Comparison of ENCODE assay signal across 8 cellular contexts in the genomic region with DNA sequence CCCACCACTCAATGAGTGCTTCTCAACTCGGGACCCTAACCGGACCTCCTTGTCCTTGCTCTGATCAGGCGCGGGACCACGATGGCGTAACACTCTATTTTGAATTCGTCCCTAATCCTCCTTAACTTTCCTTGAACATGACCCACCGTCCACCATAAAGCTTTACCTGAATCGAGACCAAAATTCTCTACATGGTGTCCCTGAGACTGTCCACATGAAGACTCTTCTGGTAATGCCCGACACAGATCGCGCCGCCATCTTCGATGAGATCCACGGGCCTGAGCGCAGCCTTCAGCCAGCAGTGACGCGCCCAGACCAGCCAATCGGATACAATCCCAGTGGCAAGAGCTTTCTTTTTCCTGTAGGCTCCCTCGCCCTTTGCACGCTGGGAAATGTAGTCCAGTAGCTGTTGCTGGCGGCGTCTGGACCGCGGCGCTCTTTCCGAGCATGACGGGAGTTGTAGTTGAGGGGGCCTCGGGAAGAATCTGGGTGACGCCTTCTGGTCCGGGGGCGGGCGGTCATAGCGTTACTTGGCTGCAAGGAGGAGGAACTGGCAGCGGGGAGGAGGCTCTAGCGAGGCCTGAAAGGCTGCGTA.
DNase-seq lines count a peak whose midpoint lies in the region; ATAC-seq, FAIRE-seq and TF ChIP-seq lines count a peak whose summit lies in the region.

A gene (minus strand): TSS at position 284 of the 595 bp plus-strand sequence. CDS start 26 bp downstream, at position 258.
A gene (plus strand): TSS at position 517 of the 595 bp plus-strand sequence. CDS start 306 bp downstream, outside the sequence.

- H3K27me3 ChIP-seq in Loucy (ENCODE audit: insufficient read depth, low read length, poor library complexity, severe bottlenecking) = no peaks in the 10 kb centered on the region

- TF ChIP-seq CTCF in Loucy (conservative IDR thresholded peaks at IDR 0.05; ENCODE audit: low read length) (no peak), nephron progenitor cell (IDR thresholded peaks at IDR 0.05) (no peak)

- TF ChIP-seq POLR2A in H54 (IDR thresholded peaks at IDR 0.05; ENCODE audit: low read depth, low read length) (peak; percentile 81), Raji (IDR thresholded peaks at IDR 0.05; ENCODE audit: insufficient read depth, low read depth, low read length) (peak; percentile 89)

- peak within 1 kb of the TSS; percentile 100 for H3K27ac Mint-ChIP-seq in nephron progenitor cell
- peak within 1 kb of the TSS; percentile 98 to 99 for H3K27ac Mint-ChIP-seq in stimulated activated naive CD8-positive, alpha-beta T cell treated with anti-CD3 and anti-CD28 coated beads, Interleukin-15, amount 100 ng/mL, for 72 hours

- DNase-seq in EL (peak; percentile 99), H54 (ENCODE audit: insufficient read length, low spot score) (peak; percentile 96), fibroblast of the conjunctiva (ENCODE audit: low read depth) (peak; percentile 97), nephron progenitor cell (peak; percentile 92)
- peak; percentile 99 for DNase-seq in activated effector memory CD4-positive, alpha-beta T cell treated with anti-CD3 and anti-CD28 coated beads, Interleukin-2, amount 50 U/mL, for 16 hours
- peak; percentile 92 to 97 for DNase-seq in stimulated activated naive CD8-positive, alpha-beta T cell treated with anti-CD3 and anti-CD28 coated beads, Interleukin-15, amount 100 ng/mL, for 72 hours

- H3K4me3 Mint-ChIP-seq in nephron progenitor cell = peak within 1 kb of the TSS; percentile 99
- H3K4me3 Mint-ChIP-seq in stimulated activated naive CD8-positive, alpha-beta T cell treated with anti-CD3 and anti-CD28 coated beads, Interleukin-15, amount 100 ng/mL, for 72 hours = peak within 1 kb of the TSS; percentile 89

- H3K36me3 Mint-ChIP-seq in nephron progenitor cell (ENCODE audit: low read depth) = peaks cover 87% of the 10 kb centered on the region

- H3K4me1 Mint-ChIP-seq in nephron progenitor cell = peaks cover 35% of the 10 kb centered on the region
- peaks cover 61% of the 10 kb centered on the region for H3K4me1 Mint-ChIP-seq in stimulated activated naive CD8-positive, alpha-beta T cell treated with anti-CD3 and anti-CD28 coated beads, Interleukin-15, amount 100 ng/mL, for 72 hours

- no peaks in the 10 kb centered on the region for H3F3A ChIP-seq in Loucy (ENCODE audit: low read depth)

- peak; percentile 97 for ATAC-seq in stimulated activated naive CD8-positive, alpha-beta T cell treated with anti-CD3 and anti-CD28 coated beads, Interleukin-15, amount 100 ng/mL, for 72 hours

- H3K9me3 Mint-ChIP-seq in nephron progenitor cell = peaks cover 80% of the 10 kb centered on the region
- H3K9me3 Mint-ChIP-seq in stimulated activated naive CD8-positive, alpha-beta T cell treated with anti-CD3 and anti-CD28 coated beads, Interleukin-15, amount 100 ng/mL, for 72 hours = peaks cover 22 to 33% of the 10 kb centered on the region in 2 donors

- H3K9me2 ChIP-seq in Loucy (replicated peaks; ENCODE audit: low read depth, low read length) = no peaks in the 10 kb centered on the region

- peak within 1 kb of the TSS; percentile 83 for H3K4me3 ChIP-seq in Loucy (ENCODE audit: low read length, poor library complexity, severe bottlenecking)

- H3K9me3 ChIP-seq in Loucy (ENCODE audit: insufficient read depth, low read depth, low read length) = no peaks in the 10 kb centered on the region

- H3K36me3 ChIP-seq in Loucy (ENCODE audit: insufficient read depth, low read length) = peaks cover under 1% of the 10 kb centered on the region; the same call in 1 of the 2 replicates

- H3K27me3 Mint-ChIP-seq in nephron progenitor cell (ENCODE audit: low read depth, poor library complexity) = no peaks in the 10 kb centered on the region
- H3K27me3 Mint-ChIP-seq in stimulated activated naive CD8-positive, alpha-beta T cell treated with anti-CD3 and anti-CD28 coated beads, Interleukin-15, amount 100 ng/mL, for 72 hours = no peaks in the 10 kb centered on the region

- H3K79me2 ChIP-seq in Loucy (ENCODE audit: insufficient read depth, low read length) = peaks cover 88% of the 10 kb centered on the region

- H4K20me1 ChIP-seq in Loucy (ENCODE audit: insufficient read depth, low read length, poor library complexity, severe bottlenecking) = peaks cover 21% of the 10 kb centered on the region

- peak within 1 kb of the TSS; percentile 91 for H3K9ac ChIP-seq in Loucy (ENCODE audit: low read depth, low read length, poor library complexity, severe bottlenecking)

- H3K4me1 ChIP-seq in Loucy (ENCODE audit: insufficient read depth, low read length, poor library complexity, severe bottlenecking) = peaks cover 57% of the 10 kb centered on the region

- H2AFZ ChIP-seq in Loucy (ENCODE audit: low read length) = peak within 1 kb of the TSS; percentile 95

- peak; percentile 99 for FAIRE-seq in H54 (lab: Jason Lieb, UNC)

- peak within 1 kb of the TSS; percentile 91 for H3K4me2 ChIP-seq in Loucy (ENCODE audit: low read depth, low read length, poor library complexity, severe bottlenecking)

Comparison
In these comparisons a context has a peak if more than half of its experiments do, and no peak if none do; other contexts are left out.
1. Peak in every context shown above with its lines: DNase-seq, ATAC-seq and H3K4me3 ChIP-seq.